13 cellular contexts compared by ENCODE assay signal in genomic region chr20:24357169-24357568, GRCh38.
DNase-seq lines count a peak whose midpoint lies in the region; TF ChIP-seq lines count a peak whose summit lies in the region.
"Had no signal": no experiment of that assay in that cellular context is flagged by ENCODE, and none has a peak within 500 bp of the region (broad histone marks: within the 10 kb centered on the region; RNA-seq: fewer than 3 reads in every experiment).

No MANE protein-coding gene starts in this region.

- DNase-seq in DMS153 (lab: John Stamatoyannopoulos, UW) (peak; percentile 58), NCI-H2029 (lab: John Stamatoyannopoulos, UW) (peak; percentile 80), choroid plexus epithelial cell (ENCODE audit: low read depth) (peak; percentile 21), neuronal stem cell (ENCODE audit: low spot score) (no peak), NCI-H2107 treated with DMSO at 0.1 percent for 48 hours (lab: John Stamatoyannopoulos, UW; ENCODE audit: unreplicated experiment) (no peak), GM13977 (ENCODE audit: low spot score) (no peak), GF-D8 (lab: John Stamatoyannopoulos, UW) (no peak), posterior cingulate gyrus (no peak)
- DNase-seq: AML-193; CD4-positive, alpha-beta memory T cell; Karpas-422; NCI-H1436 had no signal

- H3K9ac ChIP-seq in neuronal stem cell (ENCODE audit: low read depth, low read length, poor library complexity) = no peak overlapping the region

- H3K4me3 ChIP-seq in choroid plexus epithelial cell (ENCODE audit: low read depth, low read length) (no peak overlapping the region), neuronal stem cell (ENCODE audit: low read length in 2 of 2) (no peak overlapping the region)
- H3K4me3 ChIP-seq: HAP-1 had no signal

- H3K18ac ChIP-seq in neuronal stem cell (ENCODE audit: low read length) = no peak overlapping the region

- peak overlapping the region; percentile 57 for H2BK5ac ChIP-seq in neuronal stem cell (ENCODE audit: low read length)

- in situ Hi-C loops in GM13977 (cut with MboI; ENCODE audit: low pct_unique_long_range_greater_than_20kb, low sequenced_read_pairs, unreplicated experiment) = loop anchor here (25.0 kb wide), 1 partner anchor 105 kb away; the partner anchor contains the start of gene SYNDIG1

- H3K4me2 ChIP-seq in neuronal stem cell (ENCODE audit: insufficient read depth, low read length, poor library complexity, severe bottlenecking) = no peak overlapping the region

- H3K4ac ChIP-seq in neuronal stem cell (ENCODE audit: low read length) = no peak overlapping the region

- no CpG with 5 or more reads among the region's 3 CpGs for WGBS in neuronal stem cell (ENCODE audit: extremely low coverage in 2 of 2, insufficient read length in 2 of 2, insufficient replicate concordance in 1 of 2), 2 donors

- H3K27ac ChIP-seq in neuronal stem cell (replicated peaks; ENCODE audit: low read length) = no peak overlapping the region

- no peak overlapping the region for H2AK5ac ChIP-seq in neuronal stem cell (ENCODE audit: low read depth, low read length)

- no peaks in the 10 kb centered on the region for H3K36me3 ChIP-seq in neuronal stem cell (replicated peaks in 1 of 2; ENCODE audit: control insufficient read depth in 2 of 2, insufficient read depth in 2 of 2, low read length in 2 of 2)
- H3K36me3 ChIP-seq: HAP-1 had no signal

- no peaks in the 10 kb centered on the region for H3K27me3 ChIP-seq in neuronal stem cell (ENCODE audit: control insufficient read depth in 3 of 3, insufficient read depth in 3 of 3, low read depth in 1 of 3, low read length in 3 of 3)

- H3K4me1 ChIP-seq in neuronal stem cell (ENCODE audit: control insufficient read depth in 2 of 2, insufficient read depth in 1 of 2, low read depth in 1 of 2, low read length in 2 of 2) = peaks cover 0 to 2% of the 10 kb centered on the region in 2 donors
- H3K4me1 ChIP-seq: HAP-1 had no signal

- no peaks in the 10 kb centered on the region for H3K79me1 ChIP-seq in neuronal stem cell (ENCODE audit: low read depth, low read length)

- H3K23ac ChIP-seq in neuronal stem cell (ENCODE audit: low read depth, low read length, poor library complexity) = no peak overlapping the region

- H2AFZ ChIP-seq in neuronal stem cell (ENCODE audit: low read length) = no peak overlapping the region

- no peak overlapping the region for H2BK12ac ChIP-seq in neuronal stem cell (ENCODE audit: low read length)

- H4K8ac ChIP-seq in neuronal stem cell (ENCODE audit: low read depth, low read length) = no peak overlapping the region

- no peak overlapping the region for H2BK15ac ChIP-seq in neuronal stem cell (ENCODE audit: low read length)

- intact Hi-C loops in posterior cingulate gyrus (cut with DNase I) = no loop called here

- H4K91ac ChIP-seq in neuronal stem cell (ENCODE audit: low read depth, low read length, poor library complexity) = no peak overlapping the region

- H3K9me3 ChIP-seq in neuronal stem cell (replicated peaks in 1 of 2; ENCODE audit: control insufficient read depth in 2 of 2, insufficient read depth in 1 of 2, low read depth in 1 of 2, low read length in 2 of 2) = peaks cover 0 to 1% of the 10 kb centered on the region in 2 donors
- H3K9me3 ChIP-seq: HAP-1 had no signal

- H3K14ac ChIP-seq in neuronal stem cell (ENCODE audit: low read length) = no peak overlapping the region

- no peak overlapping the region for H2BK120ac ChIP-seq in neuronal stem cell (ENCODE audit: low read depth, low read length)

- TF ChIP-seq CTCF in choroid plexus epithelial cell (conservative IDR thresholded peaks at IDR 0.05; ENCODE audit: low read depth, low read length) = no peak
- no peak for TF ChIP-seq CTCF in GM13977 (IDR thresholded peaks at IDR 0.05; ENCODE audit: extremely low read depth, insufficient read depth, missing control alignments)

Comparison
In these comparisons a context has a peak if more than half of its experiments do, and no peak if none do; other contexts are left out.
1. DNase-seq: peak in DMS153 (single experiment), NCI-H2029 (single experiment) and choroid plexus epithelial cell (single experiment); none in neuronal stem cell (single experiment), NCI-H2107 treated with DMSO at 0.1 percent for 48 hours (single experiment), GM13977 (single experiment), GF-D8 (single experiment) and posterior cingulate gyrus (0 of 10).